ENCODE assay signal across 2 cellular contexts in genomic region chr21:46664316-46664995, GRCh38.
TF ChIP-seq lines count a peak whose summit lies in the region.

No MANE protein-coding gene starts in this region.

TF ChIP-seq in HCT116, 20 proteins besides CTCF, POLR2A, EP300 and RAD21:
- no peak for TF ChIP-seq FOSL1 (IDR thresholded peaks at IDR 0.05; ENCODE audit: low read depth)
- TF ChIP-seq JUND (IDR thresholded peaks at IDR 0.05) = no peak
- TF ChIP-seq SIN3A (IDR thresholded peaks at IDR 0.05; ENCODE audit: low read depth) = no peak
- TF ChIP-seq SRF (IDR thresholded peaks at IDR 0.05; ENCODE audit: low read depth) = no peak
- no peak for TF ChIP-seq MAX (IDR thresholded peaks at IDR 0.05)
- TF ChIP-seq ZBTB33 (IDR thresholded peaks at IDR 0.05; ENCODE audit: extremely low read depth, insufficient replicate concordance, low read length) = no peak
- TF ChIP-seq ZFX (IDR thresholded peaks at IDR 0.05) = no peak
- TF ChIP-seq POLR2AphosphoS5 (IDR thresholded peaks at IDR 0.05; ENCODE audit: low read depth, low read length) = no peak
- no peak for TF ChIP-seq SP1 (IDR thresholded peaks at IDR 0.05; ENCODE audit: low read depth)
- TF ChIP-seq TCF7L2 (IDR thresholded peaks at IDR 0.05; ENCODE audit: borderline replicate concordance, extremely low read depth, insufficient read depth, insufficient read length) = no peak
- TF ChIP-seq CBX3 (IDR thresholded peaks at IDR 0.05; ENCODE audit: low read depth) = no peak

TF ChIP-seq in endothelial cell of umbilical vein, 7 proteins besides CTCF, POLR2A, EP300 and RAD21:
- TF ChIP-seq MAX (IDR thresholded peaks at IDR 0.05; ENCODE audit: insufficient read depth, insufficient read length) (no peak), POLR2AphosphoS5 (IDR thresholded peaks at IDR 0.05; ENCODE audit: insufficient read depth, low read depth, low read length) (no peak), MYC (IDR thresholded peaks at IDR 0.05; ENCODE audit: low read depth, low read length) (no peak)
TF ChIP-seq in endothelial cell of umbilical vein: peak in this region for 0.
